Comparison of ENCODE assay signal across 17 cellular contexts in genomic region chr14:59246566-59246965, GRCh38.
"Had no signal": no experiment of that assay in that cellular context is flagged by ENCODE, and none has a peak within 500 bp of the region (broad histone marks: within the 10 kb centered on the region; RNA-seq: fewer than 3 reads in every experiment).

No MANE protein-coding gene starts in this region.

- H3K27ac ChIP-seq: cardiac muscle cell, left ventricle myocardium inferior, parathyroid adenoma, thyroid gland, uterus had no signal

- H3K9me3 Mint-ChIP-seq: activated T-cell treated with anti-CD3 and anti-CD28 coated beads, Interleukin-2, amount 50 U/mL, for 72 hours; neural crest cell had no signal

- H3K36me3 ChIP-seq: cardiac muscle cell, gastroesophageal sphincter, left ventricle myocardium inferior, thyroid gland, uterus had no signal

- H3K4me1 Mint-ChIP-seq: neural crest cell had no signal

- H3K27me3 ChIP-seq: cardiac muscle cell, gastroesophageal sphincter, thyroid gland, uterus had no signal

- H3K27me3 Mint-ChIP-seq: activated CD4-positive, alpha-beta memory T cell treated with anti-CD3 and anti-CD28 coated beads, Interleukin-2, amount 10 ng/mL, durations not matched to agents 7 days and 5 days; activated naive CD8-positive, alpha-beta T cell treated with anti-CD3 and anti-CD28 coated beads, Interleukin-2, amount 10 ng/mL, durations not matched to agents 7 days and 5 days had no signal

- H3K27ac Mint-ChIP-seq: activated CD4-positive, alpha-beta memory T cell treated with anti-CD3 and anti-CD28 coated beads, Interleukin-2, amount 10 ng/mL, durations not matched to agents 7 days and 5 days; activated naive CD8-positive, alpha-beta T cell treated with anti-CD3 and anti-CD28 coated beads, Interleukin-2, amount 10 ng/mL, durations not matched to agents 7 days and 5 days; activated T-cell treated with anti-CD3 and anti-CD28 coated beads, Interleukin-2, amount 50 U/mL, for 72 hours had no signal

- H3K4me1 ChIP-seq: uterus had no signal

- H3K4me3 ChIP-seq: cardiac muscle cell, gastroesophageal sphincter, left ventricle myocardium inferior, skin epidermis, thyroid gland, uterus had no signal

- H3K4me3 Mint-ChIP-seq: activated CD4-positive, alpha-beta memory T cell treated with anti-CD3 and anti-CD28 coated beads, Interleukin-2, amount 10 ng/mL, durations not matched to agents 7 days and 5 days; activated naive CD8-positive, alpha-beta T cell treated with anti-CD3 and anti-CD28 coated beads, Interleukin-2, amount 10 ng/mL, durations not matched to agents 7 days and 5 days; activated T-cell treated with anti-CD3 and anti-CD28 coated beads, Interleukin-2, amount 50 U/mL, for 72 hours; neural crest cell had no signal

- H3K9me3 ChIP-seq: gastroesophageal sphincter, left ventricle myocardium inferior, thyroid gland, uterus had no signal

- ATAC-seq: gastroesophageal sphincter had no signal

- DNase-seq: activated CD4-positive, alpha-beta memory T cell treated with anti-CD3 and anti-CD28 coated beads, Interleukin-2, amount 10 ng/mL, durations not matched to agents 7 days and 5 days; activated CD8-positive, alpha-beta memory T cell treated with anti-CD3 and anti-CD28 coated beads, Interleukin-2, amount 50 U/mL, for 4 hours; activated gamma-delta T cell treated with Interleukin-2 at 50 U/mL for 16 hours; activated naive CD8-positive, alpha-beta T cell treated with anti-CD3 and anti-CD28 coated beads, Interleukin-2, amount 10 ng/mL, durations not matched to agents 7 days and 5 days; activated T-cell treated with anti-CD3 and anti-CD28 coated beads, Interleukin-2, amount 50 U/mL, for 72 hours; aorta; kidney; left ventricle myocardium inferior; mesenchymal stem cell; retina; thyroid gland; uterus had no signal
